Comparison of ENCODE assay signal across 12 cellular contexts in genomic region chr1:220767312-220768126, GRCh38. TPM values are rescaled to one million over a fixed set of nuclear protein-coding genes. Genes with fewer than 3 reads are reported as not detected.
A peak's percentile ranks its signal among the peaks of the same experiment; 100 is the strongest.
DNase-seq lines count a peak whose midpoint lies in the region; ATAC-seq and TF ChIP-seq lines count a peak whose summit lies in the region.
"Had no signal": no experiment of that assay in that cellular context is flagged by ENCODE, and none has a peak within 500 bp of the region (broad histone marks: within the 10 kb centered on the region; RNA-seq: fewer than 3 reads in every experiment).

No MANE protein-coding gene starts in this region.

- H3K4me1 ChIP-seq in duodenal mucosa (ENCODE audit: control insufficient read depth in 1 of 2, insufficient read depth in 2 of 2, low read length in 2 of 2) (peaks cover 32 to 49% of the 10 kb centered on the region in 2 donors), right lobe of liver (peaks cover 0 to 53% (median 20%) of the 10 kb centered on the region in 4 donors), upper lobe of left lung (peaks cover 20 to 26% (median 24%) of the 10 kb centered on the region in 4 donors)

- H3K9me3 ChIP-seq in duodenal mucosa (ENCODE audit: control insufficient read depth in 1 of 2, low read length in 2 of 2) (no peaks in the 10 kb centered on the region), right lobe of liver (no peaks in the 10 kb centered on the region), upper lobe of left lung (no peaks in the 10 kb centered on the region)

- peak overlapping the region; percentile 34 for H3K27ac ChIP-seq in duodenal mucosa (ENCODE audit: low read depth, low read length)
- peak overlapping the region; percentile 65 to 87 (median 83) for H3K27ac ChIP-seq in right lobe of liver
- H3K27ac ChIP-seq in upper lobe of left lung, result peak overlapping the region; percentile 48 to 79 (median 62)

- H3K27me3 ChIP-seq in duodenal mucosa (ENCODE audit: control insufficient read depth in 1 of 2, insufficient read depth in 2 of 2, low read length in 2 of 2) (no peaks in the 10 kb centered on the region), right lobe of liver (no peaks in the 10 kb centered on the region), upper lobe of left lung (no peaks in the 10 kb centered on the region)

- 18% methylated on average over 8 of the region's 8 CpGs for WGBS in right lobe of liver (ENCODE audit: insufficient coverage, low coverage, low lambda C conversion rate, missing lambda C conversion rate)
- 22 to 38% methylated on average over 8 of the region's 8 CpGs for WGBS in upper lobe of left lung, 2 donors

- intact Hi-C loops in right lobe of liver (cut with DNase I), result no loop called here
- intact Hi-C loops in posterior cingulate gyrus (cut with DNase I), result no loop called here

- TF ChIP-seq CTCF in right lobe of liver (IDR thresholded peaks at IDR 0.05) (no peak), upper lobe of left lung (IDR thresholded peaks at IDR 0.05) (no peak)

- no peak overlapping the region for H3K4me3 ChIP-seq in duodenal mucosa (ENCODE audit: low read depth in 1 of 2, low read length in 2 of 2)
- peak overlapping the region in 2 of 3 donors; percentile 2 to 21 for H3K4me3 ChIP-seq in right lobe of liver
- H3K4me3 ChIP-seq in upper lobe of left lung, result no peak overlapping the region

- DNase-seq in right lobe of liver (peak in 1 of 3 donors; percentile 71), upper lobe of left lung (no peak), posterior cingulate gyrus (no peak), activated T-cell treated with anti-CD3 and anti-CD28 coated beads for 4 hours (no peak), HK-2 (ENCODE audit: unreplicated experiment) (no peak)
- DNase-seq: activated T-cell treated with anti-CD3 and anti-CD28 coated beads, Interleukin-2, amount 50 U/mL, for 1 hour; naive B cell; stimulated activated naive CD8-positive, alpha-beta T cell treated with anti-CD3 and anti-CD28 coated beads, Interleukin-15, Interleukin-2, amounts not matched to agents 100 U/mL and 50 U/mL, for 24 hours; T-helper 17 cell had no signal

- TF ChIP-seq POLR2A in right lobe of liver (IDR thresholded peaks at IDR 0.05) (no peak), upper lobe of left lung (IDR thresholded peaks at IDR 0.05) (no peak)

- peaks cover 20 to 30% of the 10 kb centered on the region in 2 donors for H3K36me3 ChIP-seq in duodenal mucosa (ENCODE audit: control insufficient read depth in 1 of 2, insufficient read depth in 2 of 2, low read length in 2 of 2)
- H3K36me3 ChIP-seq in right lobe of liver, result peaks cover 0 to 40% (median 11%) of the 10 kb centered on the region in 4 donors
- H3K36me3 ChIP-seq in upper lobe of left lung, result peaks cover 0 to 72% (median 26%) of the 10 kb centered on the region in 4 donors

- peak; percentile 29 for ATAC-seq in HG03095 (IDR thresholded peaks at IDR 0.05; ENCODE audit: unreplicated experiment)
- ATAC-seq in right lobe of liver, result peak; percentile 68 to 86 (median 78)
- ATAC-seq in upper lobe of left lung (ENCODE audit: low FRiP score in 2 of 2), result peak; percentile 69 to 85
- ATAC-seq: HCT116; stimulated activated naive CD8-positive, alpha-beta T cell treated with anti-CD3 and anti-CD28 coated beads, Interleukin-15, Interleukin-2, amounts not matched to agents 100 U/mL and 50 U/mL, for 24 hours; T-helper 17 cell had no signal

- TF ChIP-seq EP300 in upper lobe of left lung (IDR thresholded peaks at IDR 0.05), result peak in 1 of 4 donors; percentile 6

- H3K9ac ChIP-seq in duodenal mucosa (ENCODE audit: low read depth in 1 of 2, low read length in 2 of 2), result no peak overlapping the region

RNA-seq across cellular contexts. Expression of gene MTARC1, which starts 19.2 kb away (rescaled TPM):
- 10 to 100 TPM; 14.5 to 83.6 (median 35.2) TPM for total RNA-seq in right lobe of liver
- total RNA-seq in upper lobe of left lung, result 10 to 100 TPM in 5 of 6 donors, 1 to 10 TPM in 1; 10.0 to 41.7 (median 22.3) TPM

RNA-seq across cellular contexts. Expression of gene MTARC2, which starts 19.4 kb away (rescaled TPM):
- 100 to 1,000 TPM in 3 of 6 experiments, 10 to 100 TPM in 3; 41.8 to 140 (median 86.6) TPM for total RNA-seq in right lobe of liver
- total RNA-seq in upper lobe of left lung, result 100 to 1,000 TPM in 1 of 6 donors, 10 to 100 TPM in 5; 44.2 to 125 (median 62.0) TPM

Comparison
In these comparisons a context has a peak if more than half of its experiments do, and no peak if none do; other contexts are left out.
1. H3K4me3 ChIP-seq: peak in right lobe of liver (2 of 3); none in duodenal mucosa (0 of 2) and upper lobe of left lung (0 of 4).
2. Peak in every context shown above with its lines, with median percentiles within 50 percentile points of each other: ATAC-seq and H3K27ac ChIP-seq.